In the genomic region with DNA sequence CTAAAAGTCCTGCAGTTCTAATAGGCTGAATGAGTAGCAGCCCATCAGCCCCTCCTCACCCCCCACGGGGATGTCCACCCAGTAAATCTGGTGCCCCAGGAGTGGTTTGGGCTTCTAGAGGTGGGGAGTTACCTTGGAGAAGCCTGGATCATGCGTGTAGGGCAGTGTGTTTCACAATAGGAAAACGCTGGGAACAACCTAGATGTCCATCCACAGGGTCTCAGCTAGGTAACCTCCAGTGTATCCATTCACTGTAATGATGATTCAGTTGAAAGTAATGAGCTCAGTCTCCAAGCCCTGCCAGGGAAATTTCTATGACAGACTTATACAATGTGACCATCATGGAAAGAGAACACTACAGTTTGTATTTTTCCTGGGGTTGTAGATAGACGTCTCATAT, we compare ENCODE assay signal across 12 cellular contexts. TPM values are rescaled to one million over a fixed set of nuclear protein-coding genes. Genes with fewer than 3 reads are reported as not detected.
DNase-seq lines count a peak whose midpoint lies in the region; ATAC-seq lines count a peak whose summit lies in the region.
"Had no signal": no experiment of that assay in that cellular context is flagged by ENCODE, and none has a peak within 500 bp of the region (broad histone marks: within the 10 kb centered on the region; RNA-seq: fewer than 3 reads in every experiment).

No MANE protein-coding gene starts in this region.

- DNase-seq in A172 (ENCODE audit: low spot score) (peak; percentile 29), GM04504 (ENCODE audit: low read depth) (peak; percentile 17), astrocyte of the hippocampus (ENCODE audit: low read depth, low spot score) (peak; percentile 68), iris pigment epithelial cell (ENCODE audit: low read depth) (peak; percentile 71), left ventricle myocardium superior (no peak), T-helper 1 cell (no peak)
- no peak for DNase-seq in stimulated activated naive CD4-positive, alpha-beta T cell treated with Interleukin-2 at 50 U/mL for 16 hours (lab: John Stamatoyannopoulos, UW)
- DNase-seq: aorta; stimulated activated CD4-positive, alpha-beta T cell treated with anti-CD3 and anti-CD28 coated beads, Interleukin-4, amount 100 ng/mL, for 24 hours; transverse colon had no signal

- intact Hi-C loops in left ventricle myocardium superior (cut with micrococcal nuclease) = loop anchor here (10.0 kb wide), 2 partner anchors 95 to 285 kb away; a partner anchor contains a TSS

- ATAC-seq in left ventricle myocardium superior = no peak
- no peak for ATAC-seq in HG03196 (IDR thresholded peaks at IDR 0.05; ENCODE audit: unreplicated experiment)
- ATAC-seq: activated T-helper 17 cell treated with anti-CD3 and anti-CD28 coated beads, Interleukin-2, amount 50 U/mL, for 72 hours had no signal

RNA-seq across cellular contexts. Expression of a gene that starts 51.8 kb away (rescaled TPM):
- total RNA-seq in A172 (2014; rRNA removed; shearing (Covaris generic)) = 55.4 and 77.8 TPM in 2 replicates
- total RNA-seq in left ventricle myocardium superior = 57.9 TPM

Comparison
In these comparisons a context has a peak if more than half of its experiments do, and no peak if none do; other contexts are left out.
1. DNase-seq: peak in A172 (single experiment), GM04504 (single experiment), astrocyte of the hippocampus (single experiment) and iris pigment epithelial cell (single experiment); none in left ventricle myocardium superior (single experiment), stimulated activated naive CD4-positive, alpha-beta T cell treated with Interleukin-2 at 50 U/mL for 16 hours (single experiment) and T-helper 1 cell (0 of 5).